19 cellular contexts compared by ENCODE assay signal in the genomic region with DNA sequence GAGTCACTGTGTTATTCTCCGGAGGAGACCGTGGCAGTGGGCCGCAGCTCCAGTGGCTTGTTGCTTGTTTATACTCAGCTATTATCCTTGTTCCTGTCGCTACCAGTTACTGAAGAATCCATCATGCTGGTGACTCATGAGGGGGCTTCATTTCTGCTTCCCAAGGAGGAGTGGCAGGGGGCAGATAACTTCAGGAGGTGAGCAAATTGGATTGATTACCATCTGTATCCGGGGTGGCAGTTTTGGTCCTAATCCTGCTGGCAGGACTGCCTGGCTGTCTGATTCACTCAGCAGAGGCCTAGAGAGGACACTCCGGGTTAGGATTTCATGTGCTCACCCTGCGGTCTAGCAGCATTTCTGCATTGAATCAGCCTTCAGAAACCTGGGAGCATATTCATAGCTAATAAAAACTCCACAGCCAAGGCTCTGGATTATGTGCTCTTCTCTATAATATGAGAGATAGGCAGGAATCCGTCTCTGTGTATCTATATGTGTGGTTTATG.
A peak's percentile ranks its signal among the peaks of the same experiment; 100 is the strongest.
DNase-seq lines count a peak whose midpoint lies in the region; ATAC-seq, FAIRE-seq and TF ChIP-seq lines count a peak whose summit lies in the region.
"Had no signal": no experiment of that assay in that cellular context is flagged by ENCODE, and none has a peak within 500 bp of the region (broad histone marks: within the 10 kb centered on the region; RNA-seq: fewer than 3 reads in every experiment).

No MANE protein-coding gene starts in this region.

- no peak overlapping the region for H3K18ac ChIP-seq in trophoblast cell (ENCODE audit: low read length)

- H3K23ac ChIP-seq in trophoblast cell (ENCODE audit: low read length): no peak overlapping the region

- H3K27me3 ChIP-seq in K562 (ENCODE audit: control insufficient read depth in 2 of 2, insufficient read depth in 2 of 2, low read length in 2 of 2): no peaks in the 10 kb centered on the region
- no peaks in the 10 kb centered on the region for H3K27me3 ChIP-seq in trophoblast cell (ENCODE audit: insufficient read depth, low read length)

- no peak overlapping the region for H2BK5ac ChIP-seq in trophoblast cell (ENCODE audit: low read depth, low read length, poor library complexity)

- TF ChIP-seq EP300 in K562 (IDR thresholded peaks at IDR 0.05; ENCODE audit: low read length): no peak

- H3K9ac ChIP-seq in K562 (ENCODE audit: insufficient read depth in 1 of 2, low read depth in 2 of 2, low read length in 2 of 2) (no peak overlapping the region), trophoblast cell (ENCODE audit: low read length) (no peak overlapping the region)

- no peaks in the 10 kb centered on the region for H3K9me3 ChIP-seq in K562 (replicated peaks; ENCODE audit: control insufficient read depth, insufficient read depth, low read depth, low read length)
- no peaks in the 10 kb centered on the region for H3K9me3 ChIP-seq in trophoblast cell (ENCODE audit: insufficient read depth, low read depth, low read length)

- no peaks in the 10 kb centered on the region for H3K36me3 Mint-ChIP-seq in neural crest cell (ENCODE audit: low read depth)
- H3K36me3 Mint-ChIP-seq in endothelial cell (ENCODE audit: low read depth, unreplicated experiment): no peaks in the 10 kb centered on the region

- TF ChIP-seq CTCF in AG10803 (conservative IDR thresholded peaks at IDR 0.05; ENCODE audit: low read length) (no peak), K562 (IDR thresholded peaks at IDR 0.05 in 2 of 3, conservative IDR thresholded peaks at IDR 0.05 in 1 of 3; ENCODE audit: insufficient read depth in 2 of 3, low read depth in 1 of 3, low read length in 3 of 3) (no peak), neural crest cell (conservative IDR thresholded peaks at IDR 0.05) (no peak), endothelial cell (IDR thresholded peaks at IDR 0.05; ENCODE audit: unreplicated experiment) (no peak)

- H3K4me3 ChIP-seq in AG10803 (ENCODE audit: low read length): no peak overlapping the region
- no peak overlapping the region for H3K4me3 ChIP-seq in K562
- no peak overlapping the region for H3K4me3 ChIP-seq in trophoblast cell (ENCODE audit: low read depth, low read length)
- H3K4me3 ChIP-seq: SK-N-MC had no signal

- CTCF ChIA-PET in K562 (lab: Yijun Ruan, JAX; ENCODE audit: low intra/inter-chr PET ratio): no interaction called here

- no peak overlapping the region for H2AFZ ChIP-seq in K562 (ENCODE audit: low read depth, low read length)
- H2AFZ ChIP-seq in trophoblast cell (ENCODE audit: insufficient read depth, low read length, poor library complexity): no peak overlapping the region

- WGBS in K562 (ENCODE audit: insufficient coverage, low coverage, missing lambda C conversion rate): 1% methylated on average over 8 of the region's 8 CpGs
- no CpG with 5 or more reads among the region's 8 CpGs for WGBS in trophoblast cell (ENCODE audit: extremely low coverage, insufficient coverage, insufficient read length)

- H3K4me1 Mint-ChIP-seq in neural crest cell (no peaks in the 10 kb centered on the region), endothelial cell (ENCODE audit: unreplicated experiment) (no peaks in the 10 kb centered on the region)

- BruUV-seq in K562 (replicated peaks; lab: Mats Ljungman, UMichigan): no TSS peak

- no peaks in the 10 kb centered on the region for H3K79me1 ChIP-seq in trophoblast cell (ENCODE audit: low read length)

- H3K27ac Mint-ChIP-seq in neural crest cell (ENCODE audit: unreplicated experiment): peak overlapping the region; percentile 24
- no peak overlapping the region for H3K27ac Mint-ChIP-seq in endothelial cell (ENCODE audit: unreplicated experiment)

- no peak for TF ChIP-seq RAD21 in K562 (CRISPR knock-in tag; conservative IDR thresholded peaks at IDR 0.05 in 1 of 2, IDR thresholded peaks at IDR 0.05 in 1 of 2)

- no peaks in the 10 kb centered on the region for H3K79me2 ChIP-seq in K562 (ENCODE audit: control insufficient read depth, insufficient read depth, low read length)
- H3K79me2 ChIP-seq in trophoblast cell (ENCODE audit: control insufficient read depth, insufficient read depth, low read length, poor library complexity): no peaks in the 10 kb centered on the region

- no peak overlapping the region for H3K14ac ChIP-seq in trophoblast cell (ENCODE audit: low read length)

- no peak overlapping the region for H2BK120ac ChIP-seq in trophoblast cell (ENCODE audit: insufficient read depth, low read length, poor library complexity)

- H4K12ac ChIP-seq in trophoblast cell (ENCODE audit: low read depth, low read length): no peak overlapping the region

- no peak overlapping the region for H3K27ac ChIP-seq in K562 (ENCODE audit: extremely low read depth, low read depth, low read length)
- no peak overlapping the region for H3K27ac ChIP-seq in trophoblast cell (ENCODE audit: low read depth, low read length)
- no peak overlapping the region for H3K27ac ChIP-seq in substantia nigra (ENCODE audit: low read depth, low read length, poor library complexity, severe bottlenecking)
- H3K27ac ChIP-seq: C4-2B, SK-N-MC had no signal

- no peak overlapping the region for H4K8ac ChIP-seq in trophoblast cell (ENCODE audit: low read depth, low read length)

- TF ChIP-seq POLR2A in K562 (conservative IDR thresholded peaks at IDR 0.05): no peak

- no peak for ATAC-seq in K562
- ATAC-seq: Right ventricle myocardium inferior had no signal

- no peak overlapping the region for H3K4ac ChIP-seq in trophoblast cell (ENCODE audit: low read depth, low read length)

- no peaks in the 10 kb centered on the region for H3K9me1 ChIP-seq in K562 (ENCODE audit: control insufficient read depth, insufficient read depth, low read length)

- in situ Hi-C loops in K562 (cut with MboI): no loop called here

- H3K36me3 ChIP-seq in K562 (ENCODE audit: control insufficient read depth, insufficient read depth, low read length) (no peaks in the 10 kb centered on the region), trophoblast cell (ENCODE audit: control insufficient read depth in 1 of 2, insufficient read depth in 2 of 2, low read length in 2 of 2) (no peaks in the 10 kb centered on the region)

- no peak overlapping the region for H2AK5ac ChIP-seq in trophoblast cell (ENCODE audit: low read length)

- DNase-seq in AG10803 (ENCODE audit: low read depth): peak; percentile 16
- peak; percentile 7 for DNase-seq in M059J (ENCODE audit: low read depth)
- DNase-seq in K562 (ENCODE audit: extremely low read depth in 1 of 4, low spot score in 3 of 4): peak in 2 of 4 experiments; percentile 4
- DNase-seq in neural crest cell (ENCODE audit: low read depth, low spot score): no peak
- no peak for DNase-seq in trophoblast cell
- no peak for DNase-seq in substantia nigra (lab: John Stamatoyannopoulos, UW)
- no peak for DNase-seq in amygdala (lab: John Stamatoyannopoulos, UW)
- DNase-seq in endothelial cell (ENCODE audit: low spot score): no peak
- DNase-seq: DMS 273 treated with DMSO at 0.1 percent for 48 hours, EL, H7, NCI-H1436 treated with DMSO at 0.1 percent for 48 hours, NCI-H2029 treated with DMSO at 0.1 percent for 48 hours, NCI-H2171 treated with DMSO at 0.1 percent for 48 hours, NCI-H748 treated with DMSO at 0.1 percent for 48 hours had no signal

- intact Hi-C loops in K562 (cut with micrococcal nuclease): no loop called here

- H3K4me1 ChIP-seq in K562 (replicated peaks in 1 of 2; ENCODE audit: control insufficient read depth in 2 of 2, insufficient read depth in 2 of 2, low read length in 2 of 2): no peaks in the 10 kb centered on the region
- H3K4me1 ChIP-seq in trophoblast cell (ENCODE audit: control insufficient read depth in 1 of 2, insufficient read depth in 2 of 2, low read length in 2 of 2): no peaks in the 10 kb centered on the region

- no peaks in the 10 kb centered on the region for H3K9me3 Mint-ChIP-seq in neural crest cell
- peaks cover 18% of the 10 kb centered on the region for H3K9me3 Mint-ChIP-seq in endothelial cell (ENCODE audit: unreplicated experiment)

- H4K91ac ChIP-seq in trophoblast cell (ENCODE audit: low read depth, low read length): no peak overlapping the region

- H3K27me3 Mint-ChIP-seq in neural crest cell (ENCODE audit: low read depth): no peaks in the 10 kb centered on the region
- no peaks in the 10 kb centered on the region for H3K27me3 Mint-ChIP-seq in endothelial cell (ENCODE audit: unreplicated experiment)

- H4K20me1 ChIP-seq in K562 (replicated peaks; ENCODE audit: control insufficient read depth, insufficient read depth, low read length): no peaks in the 10 kb centered on the region; the same call in 1 of the 2 replicates

- H2BK12ac ChIP-seq in trophoblast cell (ENCODE audit: low read length): no peak overlapping the region

- H3K4me3 Mint-ChIP-seq in neural crest cell (no peak overlapping the region), endothelial cell (ENCODE audit: unreplicated experiment) (no peak overlapping the region)

- H3K4me2 ChIP-seq in K562 (ENCODE audit: insufficient read depth, low read length) (no peak overlapping the region), trophoblast cell (ENCODE audit: low read length) (no peak overlapping the region)

- POLR2A ChIA-PET in K562 (lab: Yijun Ruan, JAX): interaction anchor here (0.6 kb wide), 1 partner anchor 69 kb away, joined by 3 read pairs; no protein-coding TSS in a partner anchor

- FAIRE-seq in K562 (lab: Jason Lieb, UNC): no peak
- FAIRE-seq: HTR-8/SVneo had no signal

TF ChIP-seq in K562, 482 proteins besides CTCF, POLR2A, EP300 and RAD21:
- TF ChIP-seq CBFA2T3 (IDR thresholded peaks at IDR 0.05) (peak; percentile 19; the same call in 1 of the 2 replicates), ASH1L (IDR thresholded peaks at IDR 0.05; ENCODE audit: borderline replicate concordance, low read depth, partially characterized antibody) (no peak)
TF ChIP-seq in K562: peak in this region for 1.

Comparison
In these comparisons a context has a peak if more than half of its experiments do, and no peak if none do; other contexts are left out.
1. DNase-seq: peak in AG10803 (single experiment) and M059J (single experiment); none in neural crest cell (single experiment), trophoblast cell (0 of 2), substantia nigra (0 of 49), amygdala (0 of 56) and endothelial cell (single experiment).